In genomic region chr5:66144074-66144798, GRCh38 we compare ENCODE assay signal across 8 cellular contexts.
A peak's percentile ranks its signal among the peaks of the same experiment; 100 is the strongest.
DNase-seq lines count a peak whose midpoint lies in the region; ATAC-seq and TF ChIP-seq lines count a peak whose summit lies in the region.

A gene with protein sequence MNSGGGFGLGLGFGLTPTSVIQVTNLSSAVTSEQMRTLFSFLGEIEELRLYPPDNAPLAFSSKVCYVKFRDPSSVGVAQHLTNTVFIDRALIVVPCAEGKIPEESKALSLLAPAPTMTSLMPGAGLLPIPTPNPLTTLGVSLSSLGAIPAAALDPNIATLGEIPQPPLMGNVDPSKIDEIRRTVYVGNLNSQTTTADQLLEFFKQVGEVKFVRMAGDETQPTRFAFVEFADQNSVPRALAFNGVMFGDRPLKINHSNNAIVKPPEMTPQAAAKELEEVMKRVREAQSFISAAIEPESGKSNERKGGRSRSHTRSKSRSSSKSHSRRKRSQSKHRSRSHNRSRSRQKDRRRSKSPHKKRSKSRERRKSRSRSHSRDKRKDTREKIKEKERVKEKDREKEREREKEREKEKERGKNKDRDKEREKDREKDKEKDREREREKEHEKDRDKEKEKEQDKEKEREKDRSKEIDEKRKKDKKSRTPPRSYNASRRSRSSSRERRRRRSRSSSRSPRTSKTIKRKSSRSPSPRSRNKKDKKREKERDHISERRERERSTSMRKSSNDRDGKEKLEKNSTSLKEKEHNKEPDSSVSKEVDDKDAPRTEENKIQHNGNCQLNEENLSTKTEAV (plus strand): TSS chr5:66144300. CDS start chr5:66144377, 77 bp downstream.

- DNase-seq in AG10803 (ENCODE audit: low read depth) (peak; percentile 93), NCI-H446 (lab: John Stamatoyannopoulos, UW) (peak; percentile 83 to 95), cerebellar cortex (ENCODE audit: low spot score) (peak; percentile 90), islet precursor cell (peak; percentile 95)
- DNase-seq in activated CD4-positive, CD25-positive, alpha-beta regulatory T cell treated with anti-CD3 and anti-CD28 coated beads, Interleukin-2, amount 50 U/mL, for 72 hours = peak; percentile 89
- DNase-seq in stimulated activated CD4-positive, alpha-beta T cell treated with anti-CD3 and anti-CD28 coated beads, Interleukin-12 subunit alpha, Interleukin-12 subunit beta, amount 100 ng/mL, for 4 hours = peak; percentile 90

- no peak for TF ChIP-seq CTCF in AG10803 (conservative IDR thresholded peaks at IDR 0.05; ENCODE audit: low read length)

- H3K4me3 ChIP-seq in AG10803 (ENCODE audit: low read length) = peak within 1 kb of the TSS; percentile 83

- ATAC-seq in GM19043 (IDR thresholded peaks at IDR 0.05; ENCODE audit: low read depth, unreplicated experiment) (peak; percentile 85), HG03354 (IDR thresholded peaks at IDR 0.05; ENCODE audit: poor library complexity, severe bottlenecking, unreplicated experiment) (peak; percentile 92)

Comparison
In these comparisons a context has a peak if more than half of its experiments do, and no peak if none do; other contexts are left out.
1. Peak in every context shown above with its lines: DNase-seq, ATAC-seq and H3K4me3 ChIP-seq.